In the genomic region with DNA sequence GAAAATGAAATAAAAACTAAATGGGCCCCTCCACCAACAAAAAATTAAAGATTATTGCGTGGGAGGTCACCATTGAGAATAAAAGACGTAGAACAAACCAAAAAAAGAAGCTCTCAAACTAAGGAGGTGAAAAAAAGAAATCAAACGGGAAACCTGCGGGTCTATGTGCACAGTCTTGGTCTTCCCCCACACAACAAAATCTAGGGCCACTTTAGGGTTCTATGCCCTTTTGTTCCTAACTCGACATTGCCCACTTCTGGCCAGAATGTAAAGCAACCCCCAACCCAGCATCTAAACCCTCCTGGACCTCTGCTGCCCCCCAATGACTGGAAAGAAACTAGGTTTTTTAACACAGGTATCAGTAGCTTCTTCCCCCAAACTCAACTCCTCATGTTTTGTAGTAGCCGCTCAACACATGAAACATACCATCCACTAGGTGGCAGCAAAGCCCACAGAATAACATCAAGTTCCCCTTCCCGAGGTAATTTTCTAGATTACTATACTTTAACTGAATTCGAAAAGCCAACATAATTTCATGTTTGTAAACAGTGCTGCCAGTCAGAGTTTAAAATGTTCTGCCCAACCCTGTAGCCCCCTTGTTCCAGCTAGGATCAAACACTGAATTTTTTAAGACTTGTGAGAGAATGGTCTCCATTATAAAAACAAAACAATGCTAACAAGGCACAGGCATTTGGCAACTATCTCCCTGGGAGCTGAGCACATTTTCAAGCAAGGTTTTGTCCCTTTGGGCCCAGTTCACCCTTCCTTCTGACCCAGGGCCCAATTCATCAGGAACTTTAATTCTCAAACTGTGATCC, we compare ENCODE assay signal across 1 cellular context.
TF ChIP-seq lines count a peak whose summit lies in the region.

No MANE protein-coding gene starts in this region.

TF ChIP-seq in H1, 55 proteins besides CTCF, POLR2A, EP300 and RAD21:
- no peak for TF ChIP-seq RXRA (IDR thresholded peaks at IDR 0.05; ENCODE audit: insufficient read depth, low read depth, low read length)
- no peak for TF ChIP-seq HDAC6 (IDR thresholded peaks at IDR 0.05; ENCODE audit: low read depth, low read length)
- TF ChIP-seq NRF1 (IDR thresholded peaks at IDR 0.05; ENCODE audit: low read depth, low read length), result no peak
- TF ChIP-seq GABPA (IDR thresholded peaks at IDR 0.05; ENCODE audit: borderline replicate concordance, insufficient read depth, low read length), result no peak
- TF ChIP-seq SRF (IDR thresholded peaks at IDR 0.05; ENCODE audit: low read depth, low read length), result no peak
- TF ChIP-seq KDM4A (IDR thresholded peaks at IDR 0.05; ENCODE audit: low read depth, low read length, severe bottlenecking), result no peak
- TF ChIP-seq CBX8 (IDR thresholded peaks at IDR 0.05; ENCODE audit: borderline replicate concordance, low read depth, low read length), result no peak
- TF ChIP-seq FOSL1 (IDR thresholded peaks at IDR 0.05; ENCODE audit: insufficient read depth, low read depth, low read length), result no peak
- TF ChIP-seq KDM5A (IDR thresholded peaks at IDR 0.05; ENCODE audit: low read length), result no peak
- no peak for TF ChIP-seq JUN (IDR thresholded peaks at IDR 0.05; ENCODE audit: low read depth, low read length)
- TF ChIP-seq, protein P1, sequence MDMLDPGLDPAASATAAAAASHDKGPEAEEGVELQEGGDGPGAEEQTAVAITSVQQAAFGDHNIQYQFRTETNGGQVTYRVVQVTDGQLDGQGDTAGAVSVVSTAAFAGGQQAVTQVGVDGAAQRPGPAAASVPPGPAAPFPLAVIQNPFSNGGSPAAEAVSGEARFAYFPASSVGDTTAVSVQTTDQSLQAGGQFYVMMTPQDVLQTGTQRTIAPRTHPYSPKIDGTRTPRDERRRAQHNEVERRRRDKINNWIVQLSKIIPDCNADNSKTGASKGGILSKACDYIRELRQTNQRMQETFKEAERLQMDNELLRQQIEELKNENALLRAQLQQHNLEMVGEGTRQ (IDR thresholded peaks at IDR 0.05; ENCODE audit: low read length), result no peak
- 0 out of 2 replicates have a peak, but pooled peaks have one; percentile 14 for TF ChIP-seq POU5F1 (IDR thresholded peaks at IDR 0.05; ENCODE audit: low read depth, low read length)
- TF ChIP-seq, protein P2, sequence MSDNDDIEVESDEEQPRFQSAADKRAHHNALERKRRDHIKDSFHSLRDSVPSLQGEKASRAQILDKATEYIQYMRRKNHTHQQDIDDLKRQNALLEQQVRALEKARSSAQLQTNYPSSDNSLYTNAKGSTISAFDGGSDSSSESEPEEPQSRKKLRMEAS (IDR thresholded peaks at IDR 0.05), result no peak
- no peak for TF ChIP-seq EGR1 (IDR thresholded peaks at IDR 0.05; ENCODE audit: borderline replicate concordance, low read depth, low read length)
- peak; percentile 37; the same call in 1 of the 2 replicates for TF ChIP-seq JUND (IDR thresholded peaks at IDR 0.05; ENCODE audit: low read length)
- TF ChIP-seq CTBP2 (IDR thresholded peaks at IDR 0.05; ENCODE audit: borderline replicate concordance, insufficient read depth, insufficient read length, low read length), result no peak
- TF ChIP-seq RFX5 (IDR thresholded peaks at IDR 0.05; ENCODE audit: borderline replicate concordance, low read depth, low read length), result no peak
- TF ChIP-seq SAP30 (IDR thresholded peaks at IDR 0.05; ENCODE audit: insufficient read depth, insufficient replicate concordance, low read length), result no peak
- no peak for TF ChIP-seq BRCA1 (IDR thresholded peaks at IDR 0.05; ENCODE audit: low read depth, low read length)
- peak; percentile 56; the same call in 1 of the 2 replicates for TF ChIP-seq YY1 (IDR thresholded peaks at IDR 0.05; ENCODE audit: low read depth, low read length)
- TF ChIP-seq ASH2L (IDR thresholded peaks at IDR 0.05; ENCODE audit: low read length), result peak; percentile 28
- TF ChIP-seq SIRT6 (IDR thresholded peaks at IDR 0.05; ENCODE audit: low read length), result no peak
- no peak for TF ChIP-seq CHD2 (IDR thresholded peaks at IDR 0.05; ENCODE audit: low read length)
- 0 out of 4 replicates have a peak, but pooled peaks of 1 of the 2 experiments have one; percentile 45 for TF ChIP-seq HDAC2 (IDR thresholded peaks at IDR 0.05; ENCODE audit: borderline replicate concordance in 1 of 2, low read depth in 2 of 2, low read length in 2 of 2)
- TF ChIP-seq TAF1 (IDR thresholded peaks at IDR 0.05; ENCODE audit: low read depth, low read length), result 0 out of 2 replicates have a peak, but pooled peaks have one; percentile 13
- TF ChIP-seq TEAD4 (IDR thresholded peaks at IDR 0.05; ENCODE audit: low read depth, low read length), result peak; percentile 98
- no peak for TF ChIP-seq CBX5 (IDR thresholded peaks at IDR 0.05; ENCODE audit: low read depth, low read length)
- peak; percentile 46 for TF ChIP-seq SP1 (IDR thresholded peaks at IDR 0.05; ENCODE audit: low read depth, low read length)
- no peak for TF ChIP-seq RBBP5 (IDR thresholded peaks at IDR 0.05; ENCODE audit: borderline replicate concordance, low read depth, low read length)
- TF ChIP-seq CHD1 (IDR thresholded peaks at IDR 0.05; ENCODE audit: low read depth, low read length), result no peak
- TF ChIP-seq KDM1A (IDR thresholded peaks at IDR 0.05; ENCODE audit: borderline replicate concordance, low read length), result no peak
- no peak for TF ChIP-seq SUZ12 (IDR thresholded peaks at IDR 0.05; ENCODE audit: low read length)
- TF ChIP-seq SP2 (IDR thresholded peaks at IDR 0.05; ENCODE audit: low read length), result no peak
- no peak for TF ChIP-seq ZNF274 (IDR thresholded peaks at IDR 0.05; ENCODE audit: borderline replicate concordance, extremely low read depth, low read length)
- peak; percentile 92 for TF ChIP-seq TAF7 (optimal IDR thresholded peaks at IDR 0.05; ENCODE audit: borderline replicate concordance, low read depth, low read length)
- TF ChIP-seq PHF8 (conservative IDR thresholded peaks at IDR 0.05; ENCODE audit: low read depth, low read length), result no peak
- TF ChIP-seq SIX5 (IDR thresholded peaks at IDR 0.05; ENCODE audit: low read depth, low read length), result no peak
- TF ChIP-seq TBP (IDR thresholded peaks at IDR 0.05; ENCODE audit: low read depth, low read length), result no peak
- TF ChIP-seq MAFK (IDR thresholded peaks at IDR 0.05; ENCODE audit: low read depth, low read length), result no peak
- TF ChIP-seq CREB1 (IDR thresholded peaks at IDR 0.05), result peak; percentile 34; the same call in 1 of the 2 replicates
- TF ChIP-seq RNF2 (IDR thresholded peaks at IDR 0.05; ENCODE audit: borderline replicate concordance, low read depth, low read length, missing control alignments, poor library complexity, severe bottlenecking), result no peak
- TF ChIP-seq BCL11A (IDR thresholded peaks at IDR 0.05; ENCODE audit: low read depth in 2 of 2, low read length in 2 of 2), result no peak
- TF ChIP-seq POLR2AphosphoS5 (IDR thresholded peaks at IDR 0.05; ENCODE audit: low read depth, low read length), result no peak
- TF ChIP-seq NANOG (IDR thresholded peaks at IDR 0.05; ENCODE audit: insufficient read depth, low read depth, low read length, poor library complexity, severe bottlenecking), result no peak
- TF ChIP-seq, protein P3, sequence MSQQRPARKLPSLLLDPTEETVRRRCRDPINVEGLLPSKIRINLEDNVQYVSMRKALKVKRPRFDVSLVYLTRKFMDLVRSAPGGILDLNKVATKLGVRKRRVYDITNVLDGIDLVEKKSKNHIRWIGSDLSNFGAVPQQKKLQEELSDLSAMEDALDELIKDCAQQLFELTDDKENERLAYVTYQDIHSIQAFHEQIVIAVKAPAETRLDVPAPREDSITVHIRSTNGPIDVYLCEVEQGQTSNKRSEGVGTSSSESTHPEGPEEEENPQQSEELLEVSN (IDR thresholded peaks at IDR 0.05), result no peak
- TF ChIP-seq SP4 (IDR thresholded peaks at IDR 0.05; ENCODE audit: low read length), result no peak
- TF ChIP-seq, protein P4, sequence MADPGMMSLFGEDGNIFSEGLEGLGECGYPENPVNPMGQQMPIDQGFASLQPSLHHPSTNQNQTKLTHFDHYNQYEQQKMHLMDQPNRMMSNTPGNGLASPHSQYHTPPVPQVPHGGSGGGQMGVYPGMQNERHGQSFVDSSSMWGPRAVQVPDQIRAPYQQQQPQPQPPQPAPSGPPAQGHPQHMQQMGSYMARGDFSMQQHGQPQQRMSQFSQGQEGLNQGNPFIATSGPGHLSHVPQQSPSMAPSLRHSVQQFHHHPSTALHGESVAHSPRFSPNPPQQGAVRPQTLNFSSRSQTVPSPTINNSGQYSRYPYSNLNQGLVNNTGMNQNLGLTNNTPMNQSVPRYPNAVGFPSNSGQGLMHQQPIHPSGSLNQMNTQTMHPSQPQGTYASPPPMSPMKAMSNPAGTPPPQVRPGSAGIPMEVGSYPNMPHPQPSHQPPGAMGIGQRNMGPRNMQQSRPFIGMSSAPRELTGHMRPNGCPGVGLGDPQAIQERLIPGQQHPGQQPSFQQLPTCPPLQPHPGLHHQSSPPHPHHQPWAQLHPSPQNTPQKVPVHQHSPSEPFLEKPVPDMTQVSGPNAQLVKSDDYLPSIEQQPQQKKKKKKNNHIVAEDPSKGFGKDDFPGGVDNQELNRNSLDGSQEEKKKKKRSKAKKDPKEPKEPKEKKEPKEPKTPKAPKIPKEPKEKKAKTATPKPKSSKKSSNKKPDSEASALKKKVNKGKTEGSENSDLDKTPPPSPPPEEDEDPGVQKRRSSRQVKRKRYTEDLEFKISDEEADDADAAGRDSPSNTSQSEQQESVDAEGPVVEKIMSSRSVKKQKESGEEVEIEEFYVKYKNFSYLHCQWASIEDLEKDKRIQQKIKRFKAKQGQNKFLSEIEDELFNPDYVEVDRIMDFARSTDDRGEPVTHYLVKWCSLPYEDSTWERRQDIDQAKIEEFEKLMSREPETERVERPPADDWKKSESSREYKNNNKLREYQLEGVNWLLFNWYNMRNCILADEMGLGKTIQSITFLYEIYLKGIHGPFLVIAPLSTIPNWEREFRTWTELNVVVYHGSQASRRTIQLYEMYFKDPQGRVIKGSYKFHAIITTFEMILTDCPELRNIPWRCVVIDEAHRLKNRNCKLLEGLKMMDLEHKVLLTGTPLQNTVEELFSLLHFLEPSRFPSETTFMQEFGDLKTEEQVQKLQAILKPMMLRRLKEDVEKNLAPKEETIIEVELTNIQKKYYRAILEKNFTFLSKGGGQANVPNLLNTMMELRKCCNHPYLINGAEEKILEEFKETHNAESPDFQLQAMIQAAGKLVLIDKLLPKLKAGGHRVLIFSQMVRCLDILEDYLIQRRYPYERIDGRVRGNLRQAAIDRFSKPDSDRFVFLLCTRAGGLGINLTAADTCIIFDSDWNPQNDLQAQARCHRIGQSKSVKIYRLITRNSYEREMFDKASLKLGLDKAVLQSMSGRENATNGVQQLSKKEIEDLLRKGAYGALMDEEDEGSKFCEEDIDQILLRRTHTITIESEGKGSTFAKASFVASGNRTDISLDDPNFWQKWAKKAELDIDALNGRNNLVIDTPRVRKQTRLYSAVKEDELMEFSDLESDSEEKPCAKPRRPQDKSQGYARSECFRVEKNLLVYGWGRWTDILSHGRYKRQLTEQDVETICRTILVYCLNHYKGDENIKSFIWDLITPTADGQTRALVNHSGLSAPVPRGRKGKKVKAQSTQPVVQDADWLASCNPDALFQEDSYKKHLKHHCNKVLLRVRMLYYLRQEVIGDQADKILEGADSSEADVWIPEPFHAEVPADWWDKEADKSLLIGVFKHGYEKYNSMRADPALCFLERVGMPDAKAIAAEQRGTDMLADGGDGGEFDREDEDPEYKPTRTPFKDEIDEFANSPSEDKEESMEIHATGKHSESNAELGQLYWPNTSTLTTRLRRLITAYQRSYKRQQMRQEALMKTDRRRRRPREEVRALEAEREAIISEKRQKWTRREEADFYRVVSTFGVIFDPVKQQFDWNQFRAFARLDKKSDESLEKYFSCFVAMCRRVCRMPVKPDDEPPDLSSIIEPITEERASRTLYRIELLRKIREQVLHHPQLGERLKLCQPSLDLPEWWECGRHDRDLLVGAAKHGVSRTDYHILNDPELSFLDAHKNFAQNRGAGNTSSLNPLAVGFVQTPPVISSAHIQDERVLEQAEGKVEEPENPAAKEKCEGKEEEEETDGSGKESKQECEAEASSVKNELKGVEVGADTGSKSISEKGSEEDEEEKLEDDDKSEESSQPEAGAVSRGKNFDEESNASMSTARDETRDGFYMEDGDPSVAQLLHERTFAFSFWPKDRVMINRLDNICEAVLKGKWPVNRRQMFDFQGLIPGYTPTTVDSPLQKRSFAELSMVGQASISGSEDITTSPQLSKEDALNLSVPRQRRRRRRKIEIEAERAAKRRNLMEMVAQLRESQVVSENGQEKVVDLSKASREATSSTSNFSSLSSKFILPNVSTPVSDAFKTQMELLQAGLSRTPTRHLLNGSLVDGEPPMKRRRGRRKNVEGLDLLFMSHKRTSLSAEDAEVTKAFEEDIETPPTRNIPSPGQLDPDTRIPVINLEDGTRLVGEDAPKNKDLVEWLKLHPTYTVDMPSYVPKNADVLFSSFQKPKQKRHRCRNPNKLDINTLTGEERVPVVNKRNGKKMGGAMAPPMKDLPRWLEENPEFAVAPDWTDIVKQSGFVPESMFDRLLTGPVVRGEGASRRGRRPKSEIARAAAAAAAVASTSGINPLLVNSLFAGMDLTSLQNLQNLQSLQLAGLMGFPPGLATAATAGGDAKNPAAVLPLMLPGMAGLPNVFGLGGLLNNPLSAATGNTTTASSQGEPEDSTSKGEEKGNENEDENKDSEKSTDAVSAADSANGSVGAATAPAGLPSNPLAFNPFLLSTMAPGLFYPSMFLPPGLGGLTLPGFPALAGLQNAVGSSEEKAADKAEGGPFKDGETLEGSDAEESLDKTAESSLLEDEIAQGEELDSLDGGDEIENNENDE (IDR thresholded peaks at IDR 0.05; ENCODE audit: insufficient replicate concordance, low read length), result peak; percentile 29
- TF ChIP-seq, protein P5, sequence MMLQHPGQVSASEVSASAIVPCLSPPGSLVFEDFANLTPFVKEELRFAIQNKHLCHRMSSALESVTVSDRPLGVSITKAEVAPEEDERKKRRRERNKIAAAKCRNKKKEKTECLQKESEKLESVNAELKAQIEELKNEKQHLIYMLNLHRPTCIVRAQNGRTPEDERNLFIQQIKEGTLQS (IDR thresholded peaks at IDR 0.05; ENCODE audit: insufficient read depth, low read depth, low read length), result no peak
- TF ChIP-seq BACH1 (IDR thresholded peaks at IDR 0.05; ENCODE audit: low read length), result no peak
- 0 out of 4 replicates have a peak, but pooled peaks of 1 of the 2 experiments have one; percentile 44 for TF ChIP-seq SIN3A (conservative IDR thresholded peaks at IDR 0.05 in 1 of 2, IDR thresholded peaks at IDR 0.05 in 1 of 2; ENCODE audit: low read depth in 1 of 2, low read length in 2 of 2)
- TF ChIP-seq, protein P6, sequence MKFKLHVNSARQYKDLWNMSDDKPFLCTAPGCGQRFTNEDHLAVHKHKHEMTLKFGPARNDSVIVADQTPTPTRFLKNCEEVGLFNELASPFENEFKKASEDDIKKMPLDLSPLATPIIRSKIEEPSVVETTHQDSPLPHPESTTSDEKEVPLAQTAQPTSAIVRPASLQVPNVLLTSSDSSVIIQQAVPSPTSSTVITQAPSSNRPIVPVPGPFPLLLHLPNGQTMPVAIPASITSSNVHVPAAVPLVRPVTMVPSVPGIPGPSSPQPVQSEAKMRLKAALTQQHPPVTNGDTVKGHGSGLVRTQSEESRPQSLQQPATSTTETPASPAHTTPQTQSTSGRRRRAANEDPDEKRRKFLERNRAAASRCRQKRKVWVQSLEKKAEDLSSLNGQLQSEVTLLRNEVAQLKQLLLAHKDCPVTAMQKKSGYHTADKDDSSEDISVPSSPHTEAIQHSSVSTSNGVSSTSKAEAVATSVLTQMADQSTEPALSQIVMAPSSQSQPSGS (IDR thresholded peaks at IDR 0.05; ENCODE audit: low read length), result no peak
- no peak for TF ChIP-seq GTF2F1 (IDR thresholded peaks at IDR 0.05; ENCODE audit: borderline replicate concordance, low read depth, low read length)
- TF ChIP-seq EZH2 (IDR thresholded peaks at IDR 0.05; ENCODE audit: low read depth, low read length, severe bottlenecking), result no peak
- 0 out of 2 replicates have a peak, but pooled peaks have one; percentile 28 for TF ChIP-seq TCF12 (IDR thresholded peaks at IDR 0.05; ENCODE audit: low read depth, low read length)
- TF ChIP-seq CEBPB (IDR thresholded peaks at IDR 0.05; ENCODE audit: low read depth, low read length), result no peak
